Comparison of ENCODE assay signal across 1 cellular context in genomic region chr7:30987178-30987577, GRCh38.
TF ChIP-seq lines count a peak whose summit lies in the region.

No MANE protein-coding gene starts in this region.

TF ChIP-seq in H1, 55 proteins besides CTCF, POLR2A, EP300 and RAD21 (continued from another document):
- TF ChIP-seq EZH2 (IDR thresholded peaks at IDR 0.05; ENCODE audit: low read depth, low read length, severe bottlenecking) (no peak), SP2 (IDR thresholded peaks at IDR 0.05; ENCODE audit: low read length) (no peak)
